1 cellular context compared by ENCODE assay signal in the genomic region with DNA sequence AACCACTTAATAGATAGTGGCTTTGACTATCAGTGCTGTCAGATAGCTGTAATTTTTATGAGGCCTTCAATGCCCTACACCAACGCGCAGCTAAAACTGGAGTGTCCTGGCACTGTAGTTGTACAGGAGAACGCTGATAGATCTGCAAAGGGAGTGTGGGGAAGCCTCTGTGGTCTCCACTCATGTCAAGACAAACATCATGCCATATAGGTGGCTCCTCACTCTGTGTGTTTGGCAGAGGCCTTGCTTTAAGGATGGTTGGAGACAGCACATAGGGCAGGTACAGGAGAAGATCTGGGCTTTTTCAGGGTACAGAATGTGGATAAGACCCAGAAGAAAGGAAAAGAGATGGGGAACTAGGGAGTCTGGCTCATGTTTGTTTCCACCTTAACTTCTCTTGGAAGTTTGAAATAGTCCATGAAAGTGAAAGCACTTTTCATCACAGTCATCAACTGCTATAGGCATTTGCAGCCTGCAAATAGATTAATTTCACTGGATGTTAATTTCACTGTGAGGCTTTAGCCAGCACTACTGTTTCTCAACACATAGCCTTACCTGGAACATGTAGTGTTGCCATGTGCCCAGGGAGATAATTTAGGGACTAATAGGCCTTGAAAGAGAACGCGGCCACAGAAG.
TF ChIP-seq lines count a peak whose summit lies in the region.

No MANE protein-coding gene starts in this region.

TF ChIP-seq in H1, 55 proteins besides CTCF, POLR2A, EP300 and RAD21:
- TF ChIP-seq RBBP5 (IDR thresholded peaks at IDR 0.05; ENCODE audit: borderline replicate concordance, low read depth, low read length) (no peak), SUZ12 (IDR thresholded peaks at IDR 0.05; ENCODE audit: low read length) (no peak), SAP30 (IDR thresholded peaks at IDR 0.05; ENCODE audit: insufficient read depth, insufficient replicate concordance, low read length) (no peak), NANOG (IDR thresholded peaks at IDR 0.05; ENCODE audit: insufficient read depth, low read depth, low read length, poor library complexity, severe bottlenecking) (no peak), SP2 (IDR thresholded peaks at IDR 0.05; ENCODE audit: low read length) (no peak), TAF7 (optimal IDR thresholded peaks at IDR 0.05; ENCODE audit: borderline replicate concordance, low read depth, low read length) (no peak), TAF1 (IDR thresholded peaks at IDR 0.05; ENCODE audit: low read depth, low read length) (no peak), SIX5 (IDR thresholded peaks at IDR 0.05; ENCODE audit: low read depth, low read length) (no peak), BACH1 (IDR thresholded peaks at IDR 0.05; ENCODE audit: low read length) (no peak), MAFK (IDR thresholded peaks at IDR 0.05; ENCODE audit: low read depth, low read length) (no peak), EZH2 (IDR thresholded peaks at IDR 0.05; ENCODE audit: low read depth, low read length, severe bottlenecking) (no peak)
